ENCODE assay signal across 24 cellular contexts in the genomic region with DNA sequence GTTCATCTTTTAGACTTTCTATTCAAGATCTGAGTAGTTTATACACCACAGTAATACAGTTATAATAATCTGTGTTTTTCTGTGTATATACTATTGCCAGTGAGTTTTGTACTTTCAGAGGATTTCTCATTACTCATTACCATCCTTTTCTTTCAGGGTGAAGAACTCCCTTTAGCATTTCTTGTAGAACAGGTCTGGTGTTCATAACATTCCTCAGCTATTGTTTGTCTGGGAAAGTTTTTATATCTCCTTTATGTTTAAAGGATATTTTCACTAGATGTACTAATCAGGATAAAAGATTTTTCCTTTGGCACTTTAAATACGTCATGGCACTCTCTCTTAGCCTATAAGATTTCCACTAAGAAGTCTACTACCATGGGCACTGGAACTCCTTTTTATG.
"Had no signal": no experiment of that assay in that cellular context is flagged by ENCODE, and none has a peak within 500 bp of the region (broad histone marks: within the 10 kb centered on the region; RNA-seq: fewer than 3 reads in every experiment).

No MANE protein-coding gene starts in this region.

- H3K27ac ChIP-seq: Peyer's patch, SJCRH30 had no signal

- H3K4me3 ChIP-seq: MG63, Peyer's patch, SJCRH30 had no signal

- FAIRE-seq: HepG2 had no signal

- H3K4me1 ChIP-seq: Peyer's patch, SJCRH30 had no signal

- H3K9me3 ChIP-seq: MG63, SJCRH30 had no signal

- H3K27me3 ChIP-seq: MG63, Peyer's patch, SJCRH30 had no signal

- ATAC-seq: HepG2, Right ventricle myocardium inferior, SK-N-SH treated with all-trans-retinoic acid at 6 μM for 48 hours had no signal

- DNase-seq: IMR-90, Karpas-422, KG1, MG63, NCI-H1092, NCI-H1105 treated with DMSO at 0.1 percent for 48 hours, NCI-H1417 treated with DMSO at 0.1 percent for 48 hours, NCI-H146, NCI-H1694 treated with DMSO at 0.1 percent for 48 hours, NCI-H1930, NCI-H2081, NCI-H2107, NCI-H226, NCI-H446, NCI-H510A, NCI-H524 treated with DMSO at 0.1 percent for 48 hours, NCI-H69, NCI-H774, Peyer's patch, SHP77 treated with DMSO at 0.1 percent for 48 hours, SJCRH30 had no signal

- H3K36me3 ChIP-seq: MG63, Peyer's patch, SJCRH30 had no signal
